16 cellular contexts compared by ENCODE assay signal in genomic region chr2:119249855-119250775, GRCh38. TPM values are rescaled to one million over a fixed set of nuclear protein-coding genes. Genes with fewer than 3 reads are reported as not detected.
DNase-seq lines count a peak whose midpoint lies in the region; ATAC-seq and TF ChIP-seq lines count a peak whose summit lies in the region.
"Had no signal": no experiment of that assay in that cellular context is flagged by ENCODE, and none has a peak within 500 bp of the region (broad histone marks: within the 10 kb centered on the region; RNA-seq: fewer than 3 reads in every experiment).

No MANE protein-coding gene starts in this region.

- H3K27ac Mint-ChIP-seq in endodermal cell: no peak overlapping the region
- peak overlapping the region in 1 of 10 donors; percentile 50 for H3K27ac Mint-ChIP-seq in naive thymus-derived CD8-positive, alpha-beta T cell
- H3K27ac Mint-ChIP-seq: CD4-positive, alpha-beta T cell had no signal

- TF ChIP-seq CTCF in endodermal cell (conservative IDR thresholded peaks at IDR 0.05) (no peak), stomach (IDR thresholded peaks at IDR 0.05) (no peak)

- peaks cover under 1% of the 10 kb centered on the region for H3K4me1 Mint-ChIP-seq in endodermal cell
- no peaks in the 10 kb centered on the region for H3K4me1 Mint-ChIP-seq in naive thymus-derived CD8-positive, alpha-beta T cell

- no peak for TF ChIP-seq EP300 in stomach (IDR thresholded peaks at IDR 0.05)

- POLR2A ChIA-PET in naive thymus-derived CD8-positive, alpha-beta T cell (lab: Charles Lee): no interaction called here

- H3K27ac ChIP-seq in endodermal cell (ENCODE audit: low read depth, low read length) (no peak overlapping the region), stomach (no peak overlapping the region)

- TF ChIP-seq POLR2A in stomach (IDR thresholded peaks at IDR 0.05): no peak

- H3K27me3 ChIP-seq in endodermal cell (ENCODE audit: control insufficient read depth, insufficient read depth, low read length, poor library complexity, severe bottlenecking): no peaks in the 10 kb centered on the region
- H3K27me3 ChIP-seq in stomach: no peaks in the 10 kb centered on the region

- H3K9ac ChIP-seq in endodermal cell (ENCODE audit: extremely low read depth, low read length, poor library complexity, severe bottlenecking): no peak overlapping the region

- H3K36me3 ChIP-seq in endodermal cell (ENCODE audit: control insufficient read depth, insufficient read depth, low read length) (no peaks in the 10 kb centered on the region), stomach (peaks cover 0 to 82% (median 59%) of the 10 kb centered on the region in 4 donors)

- peaks cover 6% of the 10 kb centered on the region for H3K9me3 ChIP-seq in endodermal cell (ENCODE audit: control insufficient read depth, low read length)
- H3K9me3 ChIP-seq in stomach: peaks cover 0 to 6% (median 2%) of the 10 kb centered on the region in 4 donors

- peaks cover 2% of the 10 kb centered on the region for H3K9me3 Mint-ChIP-seq in endodermal cell
- H3K9me3 Mint-ChIP-seq in naive thymus-derived CD8-positive, alpha-beta T cell: peaks cover 0 to 6% (median 0%) of the 10 kb centered on the region in 9 donors
- H3K9me3 Mint-ChIP-seq: CD4-positive, alpha-beta T cell had no signal

- H3K36me3 Mint-ChIP-seq in endodermal cell (ENCODE audit: low read depth): peaks cover 10% of the 10 kb centered on the region
- H3K36me3 Mint-ChIP-seq in naive thymus-derived CD8-positive, alpha-beta T cell: no peaks in the 10 kb centered on the region

- DNase-seq in NCI-H2171 treated with DMSO at 0.1 percent for 48 hours (lab: John Stamatoyannopoulos, UW) (peak; percentile 54), NCI-H2171 (lab: John Stamatoyannopoulos, UW) (no peak), NCI-H526 (lab: John Stamatoyannopoulos, UW) (peak; percentile 25 to 58), endodermal cell (peak; percentile 17), stomach (peak; percentile 17), inferior parietal cortex (ENCODE audit: extremely low spot score) (no peak), NCI-H1417 treated with DMSO at 0.1 percent for 48 hours (lab: John Stamatoyannopoulos, UW) (no peak)
- DNase-seq in naive thymus-derived CD8-positive, alpha-beta T cell: no peak
- DNase-seq: CD4-positive, alpha-beta T cell; GF-D8; GOT3; Kasumi-1; NCI-H2029 treated with DMSO at 0.1 percent for 48 hours; NCI-H82; SHP77 treated with DMSO at 0.1 percent for 48 hours had no signal

- intact Hi-C loops in stomach (cut with DNase I; ENCODE audit: low total_unique reads): no loop called here

- no peak overlapping the region for H3K4me3 Mint-ChIP-seq in endodermal cell
- H3K4me3 Mint-ChIP-seq in naive thymus-derived CD8-positive, alpha-beta T cell: no peak overlapping the region
- H3K4me3 Mint-ChIP-seq: CD4-positive, alpha-beta T cell had no signal

- H3K4me3 ChIP-seq in endodermal cell (ENCODE audit: low read length): no peak overlapping the region
- H3K4me3 ChIP-seq in stomach: no peak overlapping the region
- H3K4me3 ChIP-seq: A549 had no signal

- 88 to 96% methylated on average over 3 to 12 of the region's 12 CpGs for WGBS in endodermal cell (ENCODE audit: insufficient coverage in 1 of 2, insufficient read length in 1 of 2), 2 experiments
- WGBS in stomach, 5 donors: 81 to 85% (median 84%) methylated on average over 12 of the region's 12 CpGs

- H3K4me1 ChIP-seq in endodermal cell (ENCODE audit: control insufficient read depth, insufficient read depth, low read length) (no peaks in the 10 kb centered on the region), stomach (peaks cover 0 to 13% (median 0%) of the 10 kb centered on the region in 4 donors)

- H3K27me3 Mint-ChIP-seq in endodermal cell (ENCODE audit: insufficient read depth): no peaks in the 10 kb centered on the region
- peaks cover 0 to 13% (median 2%) of the 10 kb centered on the region in 5 donors for H3K27me3 Mint-ChIP-seq in naive thymus-derived CD8-positive, alpha-beta T cell
- H3K27me3 Mint-ChIP-seq: CD4-positive, alpha-beta T cell had no signal

- no peak for ATAC-seq in naive thymus-derived CD8-positive, alpha-beta T cell
- ATAC-seq: A549 had no signal

RNA-seq across cellular contexts. Expression of gene STEAP3, which starts 26.5 kb away (rescaled TPM):
- 1 to 10 TPM; 4.4 to 7.9 TPM for total RNA-seq in endodermal cell
- polyA plus RNA-seq in endodermal cell (2013, experiment 1 of 2): 3.2 TPM
- polyA plus RNA-seq in endodermal cell (2013, experiment 2 of 2): 4.2 TPM
- total RNA-seq in stomach: 10 to 100 TPM in 3 of 5 donors, 1 to 10 TPM in 2; 5.3 to 56.7 (median 37.4) TPM
- polyA plus RNA-seq in stomach: 10 to 100 TPM in 2 of 3 donors, 1 to 10 TPM in 1; 2.9 to 12.8 (median 12.5) TPM
- total RNA-seq in naive thymus-derived CD8-positive, alpha-beta T cell: not detected
- polyA plus RNA-seq in naive thymus-derived CD8-positive, alpha-beta T cell: under 1 TPM in 1 of 3 donors, not detected in 2; 0.24 TPM
- total RNA-seq: CD4-positive, alpha-beta T cell had no signal

Comparison
In these comparisons a context has a peak if more than half of its experiments do, and no peak if none do; other contexts are left out.
1. DNase-seq: peak in NCI-H2171 treated with DMSO at 0.1 percent for 48 hours (single experiment), NCI-H526 (2 of 2), endodermal cell (single experiment) and stomach (single experiment); none in NCI-H2171 (single experiment), inferior parietal cortex (single experiment), naive thymus-derived CD8-positive, alpha-beta T cell (0 of 10) and NCI-H1417 treated with DMSO at 0.1 percent for 48 hours (single experiment).
2. RNA of gene STEAP3, which starts 26.5 kb away (total RNA-seq): 5.3 to 56.7 TPM in stomach and 4.4 to 7.9 TPM in endodermal cell; not detected in naive thymus-derived CD8-positive, alpha-beta T cell; every median in the first group is over 4 times any median in the second.